22 cellular contexts compared by ENCODE assay signal in the genomic region with DNA sequence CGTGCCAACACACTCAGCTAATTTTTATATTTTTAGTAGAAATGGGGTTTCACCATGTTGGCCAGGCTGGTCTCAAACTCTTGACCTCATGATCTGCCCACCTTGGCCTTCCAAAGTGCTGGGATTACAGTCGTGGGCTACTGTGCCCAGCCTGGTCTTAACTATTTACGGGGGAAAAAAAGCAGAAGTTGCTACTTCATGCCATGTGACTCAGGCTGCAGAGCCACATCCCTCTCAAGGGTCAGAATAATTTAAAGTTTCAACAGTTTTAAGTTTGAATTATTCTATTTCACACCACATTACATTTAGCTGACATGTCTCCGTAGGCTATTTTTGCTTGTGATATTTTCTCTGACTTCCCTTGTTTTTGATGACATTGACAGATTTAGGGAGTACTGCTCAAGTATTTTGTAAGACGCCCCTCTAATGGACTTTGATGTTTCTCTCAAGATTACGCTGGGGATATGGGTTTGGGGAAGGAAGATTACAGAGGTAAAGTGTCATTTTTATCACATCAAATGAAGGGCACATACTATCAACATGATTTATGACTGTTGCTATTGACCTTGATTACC. TPM values are rescaled to one million over a fixed set of nuclear protein-coding genes. Genes with fewer than 3 reads are reported as not detected.
A peak's percentile ranks its signal among the peaks of the same experiment; 100 is the strongest.
DNase-seq lines count a peak whose midpoint lies in the region; ATAC-seq, FAIRE-seq and TF ChIP-seq lines count a peak whose summit lies in the region.
"Had no signal": no experiment of that assay in that cellular context is flagged by ENCODE, and none has a peak within 500 bp of the region (broad histone marks: within the 10 kb centered on the region; RNA-seq: fewer than 3 reads in every experiment).

No MANE protein-coding gene starts in this region.

- no peak overlapping the region for H4K5ac ChIP-seq in IMR-90 (ENCODE audit: low read depth, low read length)

- H3K14ac ChIP-seq in IMR-90 (replicated peaks; ENCODE audit: low read depth, low read length): no peak overlapping the region

- TF ChIP-seq POLR2A in A549 (IDR thresholded peaks at IDR 0.05; ENCODE audit: low read length): no peak
- TF ChIP-seq POLR2A in IMR-90 (IDR thresholded peaks at IDR 0.05; ENCODE audit: low read depth, low read length): no peak
- no peak for TF ChIP-seq POLR2A in NB4 (IDR thresholded peaks at IDR 0.05; ENCODE audit: extremely low read depth, insufficient read length)
- no peak for TF ChIP-seq POLR2A in K562 (conservative IDR thresholded peaks at IDR 0.05)
- no peak for TF ChIP-seq POLR2A in heart left ventricle (IDR thresholded peaks at IDR 0.05)

- TF ChIP-seq CTCF in A549 (IDR thresholded peaks at IDR 0.05): no peak
- no peak for TF ChIP-seq CTCF in IMR-90 (conservative IDR thresholded peaks at IDR 0.05; ENCODE audit: low read depth, low read length)
- TF ChIP-seq CTCF in NB4 (IDR thresholded peaks at IDR 0.05; ENCODE audit: low read depth, low read length): no peak
- no peak for TF ChIP-seq CTCF in K562 (IDR thresholded peaks at IDR 0.05 in 2 of 3, conservative IDR thresholded peaks at IDR 0.05 in 1 of 3; ENCODE audit: insufficient read depth in 2 of 3, low read depth in 1 of 3, low read length in 3 of 3)
- no peak for TF ChIP-seq CTCF in heart left ventricle (IDR thresholded peaks at IDR 0.05)

- in situ Hi-C loops in IMR-90 (cut with MboI; ENCODE audit: low sequenced_read_pairs): no loop called here
- in situ Hi-C loops in K562 (cut with MboI): no loop called here
- in situ Hi-C loops in GM23248 (cut with MboI): no loop called here

- no peak overlapping the region for H2BK120ac ChIP-seq in IMR-90 (ENCODE audit: low read depth, low read length)

- H4K8ac ChIP-seq in IMR-90 (ENCODE audit: low read depth in 2 of 2, low read length in 2 of 2): no peak overlapping the region

- no peaks in the 10 kb centered on the region for H3F3A ChIP-seq in GM23248 (ENCODE audit: insufficient read depth)

- H3K9me3 ChIP-seq in A549 (no peaks in the 10 kb centered on the region), IMR-90 (ENCODE audit: control insufficient read depth, insufficient read depth, low read length) (peaks cover 8% of the 10 kb centered on the region), K562 (replicated peaks; ENCODE audit: control insufficient read depth, insufficient read depth, low read depth, low read length) (no peaks in the 10 kb centered on the region), heart left ventricle (no peaks in the 10 kb centered on the region), GM23248 (ENCODE audit: low read depth) (no peaks in the 10 kb centered on the region)
- H3K9me3 ChIP-seq: BLaER1, Caco-2 had no signal

- DNase-seq in A549 (ENCODE audit: low read depth in 1 of 2, low spot score in 1 of 2) (no peak), IMR-90 (no peak), NB4 (ENCODE audit: low read depth) (peak; percentile 20), K562 (ENCODE audit: extremely low read depth in 1 of 4, low spot score in 3 of 4) (no peak), heart left ventricle (no peak), GM23248 (no peak)
- DNase-seq: Caco-2; CD4-positive, CD25-positive, alpha-beta regulatory T cell; CD8-positive, alpha-beta T cell; DMS153; DND-41; H9 had no signal

- no peak overlapping the region for H2AK9ac ChIP-seq in IMR-90 (replicated peaks; ENCODE audit: low read depth, low read length, poor library complexity)

- H3K27me3 ChIP-seq in IMR-90 (ENCODE audit: control insufficient read depth, insufficient read depth, low read length) (no peaks in the 10 kb centered on the region), K562 (ENCODE audit: control insufficient read depth in 2 of 2, insufficient read depth in 2 of 2, low read length in 2 of 2) (no peaks in the 10 kb centered on the region), heart left ventricle (peaks cover 0 to 25% (median 2%) of the 10 kb centered on the region in 9 donors), GM23248 (replicated peaks; ENCODE audit: insufficient read depth) (no peaks in the 10 kb centered on the region)
- H3K27me3 ChIP-seq: BLaER1 had no signal

- no peaks in the 10 kb centered on the region for H4K20me1 ChIP-seq in IMR-90 (ENCODE audit: insufficient read depth, low read length)
- no peaks in the 10 kb centered on the region for H4K20me1 ChIP-seq in K562 (replicated peaks; ENCODE audit: control insufficient read depth, insufficient read depth, low read length)
- H4K20me1 ChIP-seq in GM23248 (ENCODE audit: insufficient read depth): no peaks in the 10 kb centered on the region
- H4K20me1 ChIP-seq: BLaER1 had no signal

- H3K23ac ChIP-seq in IMR-90 (ENCODE audit: low read depth, low read length): no peak overlapping the region

- no peak overlapping the region for H3K4me3 ChIP-seq in A549
- no peak overlapping the region for H3K4me3 ChIP-seq in IMR-90 (ENCODE audit: insufficient read depth, low read depth, low read length)
- H3K4me3 ChIP-seq in NB4 (ENCODE audit: low read depth, low read length): no peak overlapping the region
- no peak overlapping the region for H3K4me3 ChIP-seq in K562
- H3K4me3 ChIP-seq in heart left ventricle: no peak overlapping the region
- no peak overlapping the region for H3K4me3 ChIP-seq in GM23248
- H3K4me3 ChIP-seq: BLaER1, GM23338 had no signal

- H3K18ac ChIP-seq in IMR-90 (ENCODE audit: low read depth, low read length): no peak overlapping the region

- no peak overlapping the region for H3K56ac ChIP-seq in IMR-90 (ENCODE audit: extremely low read depth, insufficient read depth, low read length)

- H3K9me2 ChIP-seq in GM23248 (ENCODE audit: insufficient read depth): no peaks in the 10 kb centered on the region

- no peak for FAIRE-seq in A549 (lab: Jason Lieb, UNC)
- no peak for FAIRE-seq in K562 (lab: Jason Lieb, UNC)
- FAIRE-seq: G401.6, GM12892, GM19239 had no signal

- H2AK5ac ChIP-seq in IMR-90 (ENCODE audit: low read depth, low read length): no peak overlapping the region

- H3K9ac ChIP-seq in IMR-90 (ENCODE audit: low read depth, low read length): no peak overlapping the region
- no peak overlapping the region for H3K9ac ChIP-seq in K562 (ENCODE audit: insufficient read depth in 1 of 2, low read depth in 2 of 2, low read length in 2 of 2)
- H3K9ac ChIP-seq in GM23248: no peak overlapping the region
- H3K9ac ChIP-seq: BLaER1 had no signal

- H2AFZ ChIP-seq in IMR-90 (replicated peaks; ENCODE audit: low read length, poor library complexity) (no peak overlapping the region), K562 (ENCODE audit: low read depth, low read length) (no peak overlapping the region), GM23248 (no peak overlapping the region)
- H2AFZ ChIP-seq: GM23338 had no signal

- H2BK5ac ChIP-seq in IMR-90 (ENCODE audit: low read depth, low read length, poor library complexity, severe bottlenecking): no peak overlapping the region

- ATAC-seq in A549 (no peak), IMR-90 (ENCODE audit: low read depth) (no peak), K562 (no peak), heart left ventricle (no peak), HG02870 (IDR thresholded peaks at IDR 0.05; ENCODE audit: unreplicated experiment) (no peak)
- ATAC-seq: CD8-positive, alpha-beta T cell; GM23338; HCT116 had no signal

- H3K27ac ChIP-seq in A549 (no peak overlapping the region), IMR-90 (ENCODE audit: insufficient read depth, low read length) (no peak overlapping the region), K562 (ENCODE audit: extremely low read depth, low read depth, low read length) (no peak overlapping the region), heart left ventricle (no peak overlapping the region), GM23248 (no peak overlapping the region)
- H3K27ac ChIP-seq: BLaER1, C4-2B had no signal

- H3K4me1 ChIP-seq in A549: no peaks in the 10 kb centered on the region
- H3K4me1 ChIP-seq in IMR-90 (ENCODE audit: control insufficient read depth, insufficient read depth, low read length): no peaks in the 10 kb centered on the region
- H3K4me1 ChIP-seq in K562 (replicated peaks in 1 of 2; ENCODE audit: control insufficient read depth in 2 of 2, insufficient read depth in 2 of 2, low read length in 2 of 2): no peaks in the 10 kb centered on the region
- no peaks in the 10 kb centered on the region for H3K4me1 ChIP-seq in heart left ventricle
- H3K4me1 ChIP-seq in GM23248 (ENCODE audit: insufficient read depth): no peaks in the 10 kb centered on the region
- H3K4me1 ChIP-seq: Caco-2 had no signal

- BruUV-seq in IMR-90 (replicated peaks; lab: Mats Ljungman, UMichigan): no TSS peak
- BruUV-seq in K562 (replicated peaks; lab: Mats Ljungman, UMichigan): no TSS peak

- no peaks in the 10 kb centered on the region for H3K9me1 ChIP-seq in IMR-90 (ENCODE audit: insufficient read depth, low read length)
- H3K9me1 ChIP-seq in K562 (ENCODE audit: control insufficient read depth, insufficient read depth, low read length): no peaks in the 10 kb centered on the region

- POLR2A ChIA-PET in A549 (lab: Yijun Ruan, JAX): no interaction called here
- POLR2A ChIA-PET in IMR-90 (lab: Charles Lee; ENCODE audit: unreplicated experiment): no interaction called here
- POLR2A ChIA-PET in K562 (lab: Yijun Ruan, JAX): no interaction called here

- H3K79me1 ChIP-seq in IMR-90 (ENCODE audit: low read depth in 1 of 2, low read length in 2 of 2): no peaks in the 10 kb centered on the region

- CTCF ChIA-PET in A549 (lab: Yijun Ruan, JAX) (interaction anchor here (0.9 to 1.4 kb wide), 2 partner anchors 10 to 14 kb away, joined by 3 read pairs; no protein-coding TSS in a partner anchor), IMR-90 (lab: Yijun Ruan, JAX) (no interaction called here), K562 (lab: Yijun Ruan, JAX; ENCODE audit: low intra/inter-chr PET ratio) (no interaction called here)

- TF ChIP-seq EP300 in A549 (IDR thresholded peaks at IDR 0.05) (no peak), K562 (IDR thresholded peaks at IDR 0.05; ENCODE audit: low read length) (no peak)

- no peak overlapping the region for H2BK20ac ChIP-seq in IMR-90 (ENCODE audit: low read depth, low read length)

- no peaks in the 10 kb centered on the region for H3K36me3 ChIP-seq in IMR-90 (ENCODE audit: control insufficient read depth, insufficient read depth, low read length)
- H3K36me3 ChIP-seq in K562 (ENCODE audit: control insufficient read depth, insufficient read depth, low read length): no peaks in the 10 kb centered on the region
- H3K36me3 ChIP-seq in heart left ventricle: no peaks in the 10 kb centered on the region
- no peaks in the 10 kb centered on the region for H3K36me3 ChIP-seq in GM23248 (ENCODE audit: low read depth)
- H3K36me3 ChIP-seq: BLaER1 had no signal

- TF ChIP-seq RAD21 in A549 (conservative IDR thresholded peaks at IDR 0.05 in 1 of 2, IDR thresholded peaks at IDR 0.05 in 1 of 2) (no peak), IMR-90 (IDR thresholded peaks at IDR 0.05; ENCODE audit: low read length) (no peak), K562 (CRISPR knock-in tag; conservative IDR thresholded peaks at IDR 0.05 in 1 of 2, IDR thresholded peaks at IDR 0.05 in 1 of 2) (no peak)

- H3K79me2 ChIP-seq in K562 (ENCODE audit: control insufficient read depth, insufficient read depth, low read length) (no peaks in the 10 kb centered on the region), GM23248 (ENCODE audit: insufficient read depth) (no peaks in the 10 kb centered on the region)

- H4K91ac ChIP-seq in IMR-90 (ENCODE audit: insufficient read depth, low read depth, low read length): no peak overlapping the region

- no peak overlapping the region for H2BK15ac ChIP-seq in IMR-90 (ENCODE audit: low read depth, low read length)

- intact Hi-C loops in IMR-90 (cut with micrococcal nuclease): no loop called here
- intact Hi-C loops in K562 (cut with micrococcal nuclease): no loop called here
- intact Hi-C loops in heart left ventricle (cut with DNase I): no loop called here

- H3K4ac ChIP-seq in IMR-90 (ENCODE audit: low read depth, low read length): no peak overlapping the region

- H3K4me2 ChIP-seq in A549 (no peak overlapping the region), IMR-90 (ENCODE audit: low read depth, low read length) (no peak overlapping the region), K562 (ENCODE audit: insufficient read depth, low read length) (no peak overlapping the region), GM23248 (ENCODE audit: unreplicated experiment) (no peak overlapping the region)
- H3K4me2 ChIP-seq: BLaER1, GM23338 had no signal

- under 1% methylated on average over 6 of the region's 6 CpGs for WGBS in A549 (ENCODE audit: missing lambda C conversion rate)
- 33% methylated on average over 1 of the region's 6 CpGs; no CpG with 5 or more reads in 1 of the 2 experiments for WGBS in IMR-90 (ENCODE audit: extremely low coverage in 2 of 2, insufficient read length in 1 of 2), 2 experiments
- WGBS in K562 (ENCODE audit: insufficient coverage, low coverage, missing lambda C conversion rate): 0% methylated on average over 6 of the region's 6 CpGs
- WGBS in heart left ventricle, 4 donors: 52 to 63% (median 59%) methylated on average over 6 of the region's 6 CpGs
- 18 to 19% methylated on average over 6 of the region's 6 CpGs for WGBS in GM23248 (ENCODE audit: low coverage in 1 of 2, low lambda C conversion rate in 2 of 2, missing lambda C conversion rate in 2 of 2), 2 experiments

- dilution Hi-C loops in IMR-90 (cut with HindIII; ENCODE audit: low sequenced_read_pairs, unreplicated experiment): no loop called here

RNA-seq across cellular contexts. Expression of a gene that starts 14.6 kb away (rescaled TPM):
- polyA plus RNA-seq in A549 (2011; rRNA removed): not detected in 2 replicates
- polyA plus RNA-seq in A549 (2012; cell fraction: cytosol; rRNA removed): not detected in 2 replicates
- not detected in 2 replicates for polyA plus RNA-seq in A549 (2012; cell fraction: nucleus; rRNA removed)
- not detected in 3 replicates for polyA plus RNA-seq in A549 (2017; fragmentation: RNase III; extraction: RNeasy Plus Mini Kit Qiagen cat#74134 plus additional on column Dnase treatment)
- polyA minus RNA-seq in A549 (2011; rRNA and poly(A)+ RNA removed): 0.17 and 0.54 TPM in 2 replicates
- not detected in 2 replicates for total RNA-seq in IMR-90 (2012; rRNA removed)
- polyA plus RNA-seq in IMR-90 (2012; rRNA removed): not detected in 2 replicates
- not detected in 2 replicates for polyA plus RNA-seq in IMR-90 (2012; cell fraction: cytosol; rRNA removed)
- not detected in 2 replicates for polyA plus RNA-seq in IMR-90 (2012; cell fraction: nucleus; rRNA removed; ENCODE audit: low replicate concordance)
- not detected in 2 replicates for total RNA-seq in K562 (2011; cell fraction: chromatin; rRNA removed; ENCODE audit: low replicate concordance)
- not detected in 2 replicates for total RNA-seq in K562 (2011; cell fraction: nucleolus; rRNA removed)
- not detected in 2 replicates for total RNA-seq in K562 (2011; cell fraction: nucleoplasm; rRNA removed)
- not detected in 2 replicates for total RNA-seq in K562 (2014; rRNA removed)
- total RNA-seq in K562 (2014; rRNA removed; fragmentation: Illumina TruSeq; extraction: Trizol): not detected in 2 replicates
- 0.11 TPM in 1 of 2 replicates, not detected in the other for total RNA-seq in K562 (2015; rRNA removed; fragmentation: Illumina TruSeq; extraction: Trizol)
- not detected in 2 replicates for total RNA-seq in K562 (2021)
- 0.07 and 0.11 TPM in 2 replicates for polyA plus RNA-seq in K562 (2011; rRNA removed)
- polyA plus RNA-seq in K562 (2011; cell fraction: cytosol; rRNA removed): 0.07 TPM in 1 of 2 replicates, not detected in the other
- not detected in 2 replicates for polyA plus RNA-seq in K562 (2011; cell fraction: nucleus; rRNA removed)
- 0.04 TPM in 1 of 2 replicates, not detected in the other for polyA plus RNA-seq in K562 (2012)
- polyA plus RNA-seq in K562 (2014; fragmentation: Illumina TruSeq; extraction: Trizol): not detected in 2 replicates
- polyA plus RNA-seq in K562 (2014; fragmentation: Nextera tagmentation; extraction: Ambion mirVana): not detected
- polyA plus RNA-seq in K562 (2014; rRNA removed): not detected in 2 replicates
- not detected in 2 replicates for polyA minus RNA-seq in K562 (2011; rRNA and poly(A)+ RNA removed)
- not detected in 2 replicates for polyA minus RNA-seq in K562 (2011; cell fraction: cytosol; rRNA and poly(A)+ RNA removed)
- polyA minus RNA-seq in K562 (2011; cell fraction: nucleus; rRNA and poly(A)+ RNA removed): not detected in 2 replicates
- 1 to 10 TPM in 2 of 9 donors, under 1 TPM in 6, not detected in 1; 0.40 to 1.4 (median 0.54) TPM for total RNA-seq in heart left ventricle
- polyA plus RNA-seq in heart left ventricle: not detected
- not detected in 2 replicates for total RNA-seq in GM23248 (2014; rRNA removed; shearing (Covaris generic))
- polyA plus RNA-seq in GM23248 (2016; fragmentation: Nextera tagmentation; extraction: Ambion mirVana): not detected in 2 replicates
- total RNA-seq: A172, Caco-2, H9 had no signal
- polyA plus RNA-seq: AG04450; CD4-positive, CD25-positive, alpha-beta regulatory T cell had no signal
